In the genomic region with DNA sequence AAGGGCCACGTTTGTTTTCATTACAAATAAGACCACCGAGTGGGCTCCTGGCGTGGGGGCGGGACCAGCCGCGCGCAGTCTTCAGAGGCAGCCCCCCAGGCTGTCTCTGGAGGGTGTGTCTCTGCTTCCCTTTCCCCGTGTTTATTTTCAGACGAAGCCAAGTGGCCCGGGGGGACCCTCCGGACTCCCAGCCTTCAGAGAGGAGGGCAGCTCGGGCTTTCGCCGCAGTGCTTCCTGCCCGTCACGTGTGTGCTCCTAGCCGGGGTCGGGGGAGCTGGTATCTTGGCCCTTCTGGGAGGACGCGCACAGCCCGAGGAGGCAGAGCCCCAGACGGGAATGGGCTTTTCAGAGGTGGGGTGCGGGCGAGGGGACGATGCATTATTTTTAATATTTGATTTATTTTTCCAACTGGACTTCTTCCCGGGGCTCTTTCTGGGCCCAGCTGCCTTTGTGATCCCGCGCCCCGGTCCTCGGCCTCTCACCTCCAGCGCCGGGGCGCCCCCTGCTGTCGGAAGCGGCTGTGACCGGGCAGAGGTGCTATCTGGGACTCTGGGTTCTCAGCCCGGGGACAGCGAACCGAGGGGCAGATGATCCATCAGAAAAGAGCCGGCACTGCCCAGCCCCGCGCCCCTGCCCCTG, we compare ENCODE assay signal across 8 cellular contexts.
DNase-seq lines count a peak whose midpoint lies in the region; ATAC-seq and TF ChIP-seq lines count a peak whose summit lies in the region.

No MANE protein-coding gene starts in this region.

- no peaks in the 10 kb centered on the region for H3K36me3 ChIP-seq in endodermal cell (ENCODE audit: control insufficient read depth, insufficient read depth, low read length)

- peak overlapping the region; percentile 34 for H3K4me3 Mint-ChIP-seq in activated CD8-positive, alpha-beta memory T cell treated with anti-CD3 and anti-CD28 coated beads, Interleukin-2, amount 10 ng/mL, durations not matched to agents 7 days and 5 days
- H3K4me3 Mint-ChIP-seq in endodermal cell = peak overlapping the region; percentile 68

- H3K27me3 Mint-ChIP-seq in activated CD8-positive, alpha-beta memory T cell treated with anti-CD3 and anti-CD28 coated beads, Interleukin-2, amount 10 ng/mL, durations not matched to agents 7 days and 5 days = peaks cover 8% of the 10 kb centered on the region
- peaks cover 5% of the 10 kb centered on the region for H3K27me3 Mint-ChIP-seq in endodermal cell (ENCODE audit: insufficient read depth)

- peak; percentile 91 for TF ChIP-seq CTCF in AG04449 (IDR thresholded peaks at IDR 0.05; ENCODE audit: insufficient read depth, low read length, missing control alignments)
- peak; percentile 99 for TF ChIP-seq CTCF in endodermal cell (conservative IDR thresholded peaks at IDR 0.05)

- H3K36me3 Mint-ChIP-seq in activated CD8-positive, alpha-beta memory T cell treated with anti-CD3 and anti-CD28 coated beads, Interleukin-2, amount 10 ng/mL, durations not matched to agents 7 days and 5 days = no peaks in the 10 kb centered on the region
- H3K36me3 Mint-ChIP-seq in endodermal cell (ENCODE audit: low read depth) = no peaks in the 10 kb centered on the region

- H3K27me3 ChIP-seq in endodermal cell (ENCODE audit: control insufficient read depth, insufficient read depth, low read length, poor library complexity, severe bottlenecking) = no peaks in the 10 kb centered on the region

- no peaks in the 10 kb centered on the region for H3K9me3 Mint-ChIP-seq in activated CD8-positive, alpha-beta memory T cell treated with anti-CD3 and anti-CD28 coated beads, Interleukin-2, amount 10 ng/mL, durations not matched to agents 7 days and 5 days (ENCODE audit: low read depth)
- H3K9me3 Mint-ChIP-seq in endodermal cell = no peaks in the 10 kb centered on the region

- H3K9ac ChIP-seq in endodermal cell (ENCODE audit: extremely low read depth, low read length, poor library complexity, severe bottlenecking) = peak overlapping the region; percentile 63

- no peaks in the 10 kb centered on the region for H3K9me3 ChIP-seq in endodermal cell (ENCODE audit: control insufficient read depth, low read length)

- H3K4me3 ChIP-seq in AG04449 (ENCODE audit: low read depth, low read length) (peak overlapping the region; percentile 58), endodermal cell (ENCODE audit: low read length) (peak overlapping the region; percentile 71)

- peaks cover 3% of the 10 kb centered on the region for H3K4me1 ChIP-seq in endodermal cell (ENCODE audit: control insufficient read depth, insufficient read depth, low read length)

- POLR2A ChIA-PET in AG04449 (lab: Yijun Ruan, JAX) = no interaction called here

- WGBS in endodermal cell (ENCODE audit: insufficient coverage in 1 of 2, insufficient read length in 1 of 2), 2 experiments = 0 to 7% methylated on average over 4 to 42 of the region's 42 CpGs

- DNase-seq in AG04449 (ENCODE audit: low read depth, low spot score) (no peak), NCI-H774 (lab: John Stamatoyannopoulos, UW) (peak; percentile 78), endodermal cell (peak; percentile 99), midbrain (lab: John Stamatoyannopoulos, UW) (peak; percentile 87)
- peak; percentile 83 for DNase-seq in activated CD8-positive, alpha-beta memory T cell treated with anti-CD3 and anti-CD28 coated beads, Interleukin-2, amount 10 ng/mL, durations not matched to agents 7 days and 5 days
- DNase-seq in stimulated activated CD8-positive, alpha-beta memory T cell treated with anti-CD3 and anti-CD28 coated beads, Interleukin-15, amount 100 ng/mL, for 4 hours (ENCODE audit: low read depth in 2 of 2) = peak; percentile 41 to 53

- peaks cover 3% of the 10 kb centered on the region for H3K4me1 Mint-ChIP-seq in activated CD8-positive, alpha-beta memory T cell treated with anti-CD3 and anti-CD28 coated beads, Interleukin-2, amount 10 ng/mL, durations not matched to agents 7 days and 5 days
- H3K4me1 Mint-ChIP-seq in endodermal cell = peaks cover 15% of the 10 kb centered on the region

- ATAC-seq in GM18867 (IDR thresholded peaks at IDR 0.05; ENCODE audit: unreplicated experiment) (peak; percentile 66), HG03442 (IDR thresholded peaks at IDR 0.05; ENCODE audit: unreplicated experiment) (peak; percentile 60)
- peak; percentile 94 for ATAC-seq in activated CD8-positive, alpha-beta memory T cell treated with anti-CD3 and anti-CD28 coated beads, Interleukin-2, amount 10 ng/mL, durations not matched to agents 7 days and 5 days

- CTCF ChIA-PET in AG04449 (lab: Yijun Ruan, JAX) = interaction anchor here (0.6 to 4.7 kb wide), 61 partner anchors 9 to 818 kb away, joined by 3 to 172 read pairs (median 5); no protein-coding TSS in a partner anchor
- CTCF ChIA-PET in activated CD8-positive, alpha-beta memory T cell treated with anti-CD3 and anti-CD28 coated beads, Interleukin-2, amount 10 ng/mL, durations not matched to agents 7 days and 5 days (lab: Charles Lee) = interaction anchor here (0.7 to 3.3 kb wide), 36 partner anchors 9 to 839 kb away, joined by 3 to 47 read pairs (median 4); partner anchors contain the start of genes POLR2M and TCF12

- no peak overlapping the region for H3K27ac Mint-ChIP-seq in activated CD8-positive, alpha-beta memory T cell treated with anti-CD3 and anti-CD28 coated beads, Interleukin-2, amount 10 ng/mL, durations not matched to agents 7 days and 5 days
- peak overlapping the region; percentile 87 for H3K27ac Mint-ChIP-seq in endodermal cell

- peak overlapping the region; percentile 83 for H3K27ac ChIP-seq in endodermal cell (ENCODE audit: low read depth, low read length)
